In the genomic region with DNA sequence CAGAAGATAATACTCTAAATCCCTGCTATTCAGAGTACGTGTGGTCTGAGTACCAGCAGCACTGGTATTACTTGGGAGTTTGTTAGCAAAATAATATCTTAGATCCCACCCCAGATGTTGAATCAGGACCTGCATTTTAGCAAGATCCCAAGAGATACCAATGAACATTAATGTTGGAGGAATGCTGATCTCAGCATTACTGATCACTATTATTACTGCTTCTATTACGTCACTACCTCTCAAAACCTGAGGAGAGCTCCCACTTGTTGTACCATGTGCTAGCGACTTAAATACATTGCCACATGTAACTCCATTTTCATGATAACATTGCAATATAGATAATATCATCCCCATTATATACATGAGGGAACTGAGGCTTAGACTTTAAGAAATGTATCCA, we compare ENCODE assay signal across 7 cellular contexts.
"Had no signal": no experiment of that assay in that cellular context is flagged by ENCODE, and none has a peak within 500 bp of the region (broad histone marks: within the 10 kb centered on the region; RNA-seq: fewer than 3 reads in every experiment).

No MANE protein-coding gene starts in this region.

- H3K4me3 ChIP-seq: GM23248 had no signal

- DNase-seq: GM23248, GOT3, H9, HCEC 1CT, KG1 had no signal

- FAIRE-seq: H54 had no signal

- H3K27ac ChIP-seq: GM23248, HL-60 had no signal

- H2AFZ ChIP-seq: GM23248 had no signal

- H3K9ac ChIP-seq: GM23248 had no signal
